Comparison of ENCODE assay signal across 23 cellular contexts in the genomic region with DNA sequence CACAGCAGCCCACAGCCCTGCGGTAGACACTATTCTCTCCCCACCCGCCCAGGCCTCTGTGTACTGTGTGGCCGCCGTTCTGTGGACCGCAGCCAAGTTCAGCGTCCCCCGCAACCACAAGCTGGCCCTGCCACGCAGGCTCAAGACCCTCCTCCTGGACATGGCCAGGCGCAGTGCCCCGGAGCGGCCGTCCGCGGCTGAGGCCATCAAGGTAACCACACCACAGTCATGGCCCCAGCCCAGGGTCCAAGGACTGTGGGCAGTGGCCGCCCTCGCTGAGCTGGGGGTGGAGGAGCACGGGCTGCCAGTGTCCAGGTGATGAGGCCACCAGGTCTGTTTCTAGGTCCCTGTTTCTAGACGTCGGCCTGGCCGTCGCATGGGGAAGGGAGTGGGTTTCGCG. TPM values are rescaled to one million over a fixed set of nuclear protein-coding genes. Genes with fewer than 3 reads are reported as not detected.
DNase-seq lines count a peak whose midpoint lies in the region; ATAC-seq, FAIRE-seq and TF ChIP-seq lines count a peak whose summit lies in the region.
"Had no signal": no experiment of that assay in that cellular context is flagged by ENCODE, and none has a peak within 500 bp of the region (broad histone marks: within the 10 kb centered on the region; RNA-seq: fewer than 3 reads in every experiment).

No MANE protein-coding gene starts in this region.

- no peaks in the 10 kb centered on the region for H4K20me1 ChIP-seq in H1 (replicated peaks in 1 of 2; ENCODE audit: control insufficient read depth in 1 of 2, insufficient read depth in 2 of 2, low read length in 2 of 2)

- no peak overlapping the region for H3K27ac Mint-ChIP-seq in natural killer cell treated with Interleukin-12 subunit alpha and Interleukin-12 subunit beta and Interleukin-15 and Interleukin-18, amount 100 ng/mL, for 72 hours
- H3K27ac Mint-ChIP-seq in natural killer cell, result no peak overlapping the region
- H3K27ac Mint-ChIP-seq: CD4-positive, alpha-beta memory T cell had no signal

- DNase-seq in natural killer cell treated with Interleukin-12 subunit alpha and Interleukin-12 subunit beta and Interleukin-15 and Interleukin-18, amount 100 ng/mL, for 72 hours (ENCODE audit: low spot score), result no peak
- DNase-seq in natural killer cell (no peak), H1 (ENCODE audit: low read depth in 1 of 2, low spot score in 2 of 2) (no peak), neuronal stem cell (ENCODE audit: low spot score) (no peak)
- DNase-seq: C1 segment of cervical spinal cord; Calu3; CD4-positive, alpha-beta memory T cell; COR-L47; DMS53; DMS79 treated with DMSO at 0.1 percent for 48 hours; GF-D8; GOT3; H7; HCEC 1CT had no signal

- H3K56ac ChIP-seq in H1 (replicated peaks; ENCODE audit: insufficient read length, low read depth, low read length), result no peak overlapping the region

- H3K4me1 ChIP-seq in H1 (replicated peaks in 1 of 4; ENCODE audit: control insufficient read depth in 3 of 4, insufficient read depth in 4 of 4, low read length in 3 of 4) (no peaks in the 10 kb centered on the region), neuronal stem cell (ENCODE audit: control insufficient read depth in 2 of 2, insufficient read depth in 1 of 2, low read depth in 1 of 2, low read length in 2 of 2) (peaks cover 0 to 2% of the 10 kb centered on the region in 2 donors)

- FAIRE-seq in H1 (lab: Jason Lieb, UNC), result no peak
- FAIRE-seq: GM12891, GM18507 had no signal

- no peak overlapping the region for H4K8ac ChIP-seq in H1 (ENCODE audit: extremely low read depth, insufficient read depth, low read length)
- H4K8ac ChIP-seq in neuronal stem cell (ENCODE audit: low read depth, low read length), result no peak overlapping the region

- peaks cover 7 to 12% of the 10 kb centered on the region in 2 donors for H3K27me3 Mint-ChIP-seq in natural killer cell treated with Interleukin-12 subunit alpha and Interleukin-12 subunit beta and Interleukin-15 and Interleukin-18, amount 100 ng/mL, for 72 hours
- H3K27me3 Mint-ChIP-seq in natural killer cell (ENCODE audit: low read depth in 2 of 2), result peaks cover 0 to 10% of the 10 kb centered on the region in 2 donors

- TF ChIP-seq POLR2A in H1 (IDR thresholded peaks at IDR 0.05; ENCODE audit: control extremely low read depth in 1 of 2, low read depth in 2 of 2, low read length in 2 of 2), result no peak

- no peaks in the 10 kb centered on the region for H3K23me2 ChIP-seq in H1 (ENCODE audit: low read depth, low read length)

- H3K4me3 ChIP-seq in H1 (ENCODE audit: extremely low read depth in 1 of 4, insufficient read depth in 2 of 4, low read depth in 3 of 4, low read length in 4 of 4) (no peak overlapping the region), neuronal stem cell (ENCODE audit: low read length in 2 of 2) (no peak overlapping the region)

- TF ChIP-seq CTCF in natural killer cell (IDR thresholded peaks at IDR 0.05), result no peak
- TF ChIP-seq CTCF in H1 (IDR thresholded peaks at IDR 0.05; ENCODE audit: control extremely low read depth in 1 of 3, insufficient read depth in 1 of 3, low read depth in 1 of 3, low read length in 3 of 3), result no peak

- H3K4ac ChIP-seq in H1 (replicated peaks; ENCODE audit: insufficient read length, low read depth, low read length) (no peak overlapping the region), neuronal stem cell (ENCODE audit: low read length) (peak overlapping the region; percentile 53)

- H3K36me3 ChIP-seq in H1 (ENCODE audit: control insufficient read depth in 2 of 4, insufficient read depth in 4 of 4, low read length in 3 of 4) (no peaks in the 10 kb centered on the region), neuronal stem cell (replicated peaks in 1 of 2; ENCODE audit: control insufficient read depth in 2 of 2, insufficient read depth in 2 of 2, low read length in 2 of 2) (no peaks in the 10 kb centered on the region)

- H3K27ac ChIP-seq in H1 (ENCODE audit: low read depth, low read length) (no peak overlapping the region), neuronal stem cell (replicated peaks; ENCODE audit: low read length) (no peak overlapping the region)

- H2BK20ac ChIP-seq in H1 (ENCODE audit: low read length), result no peak overlapping the region

- no peak overlapping the region for H2BK5ac ChIP-seq in H1 (ENCODE audit: low read depth, low read length)
- no peak overlapping the region for H2BK5ac ChIP-seq in neuronal stem cell (ENCODE audit: low read length)

- no peak overlapping the region for H2AK5ac ChIP-seq in H1 (ENCODE audit: low read depth, low read length)
- no peak overlapping the region for H2AK5ac ChIP-seq in neuronal stem cell (ENCODE audit: low read depth, low read length)

- no peak overlapping the region for H3K18ac ChIP-seq in H1 (ENCODE audit: extremely low read depth, low read length)
- H3K18ac ChIP-seq in neuronal stem cell (ENCODE audit: low read length), result no peak overlapping the region

- no peak overlapping the region for H2BK15ac ChIP-seq in H1 (ENCODE audit: low read length)
- peak overlapping the region; percentile 49 for H2BK15ac ChIP-seq in neuronal stem cell (ENCODE audit: low read length)

- intact Hi-C loops in natural killer cell (cut with micrococcal nuclease), result no loop called here

- 0 out of 2 replicates have a peak, but pooled peaks cover 2% of the 10 kb centered on the region for H3K79me1 ChIP-seq in H1 (ENCODE audit: low read depth, low read length)
- H3K79me1 ChIP-seq in neuronal stem cell (ENCODE audit: low read depth, low read length), result peaks cover 2% of the 10 kb centered on the region

- H3K4me2 ChIP-seq in H1 (ENCODE audit: insufficient read depth in 1 of 2, low read depth in 2 of 2, low read length in 2 of 2) (no peak overlapping the region), neuronal stem cell (ENCODE audit: insufficient read depth, low read length, poor library complexity, severe bottlenecking) (no peak overlapping the region)

- H3K9ac ChIP-seq in H1 (replicated peaks in 1 of 4; ENCODE audit: extremely low read depth in 1 of 4, low read depth in 3 of 4, low read length in 3 of 4) (no peak overlapping the region), neuronal stem cell (ENCODE audit: low read depth, low read length, poor library complexity) (no peak overlapping the region)

- H3K4me3 Mint-ChIP-seq in natural killer cell treated with Interleukin-12 subunit alpha and Interleukin-12 subunit beta and Interleukin-15 and Interleukin-18, amount 100 ng/mL, for 72 hours, result no peak overlapping the region
- H3K4me3 Mint-ChIP-seq in natural killer cell, result no peak overlapping the region
- H3K4me3 Mint-ChIP-seq: CD4-positive, alpha-beta memory T cell had no signal

- H3K79me2 ChIP-seq in H1 (ENCODE audit: control insufficient read depth in 1 of 2, insufficient read depth in 2 of 2, low read length in 2 of 2), result no peaks in the 10 kb centered on the region

- TF ChIP-seq RAD21 in H1 (IDR thresholded peaks at IDR 0.05 in 1 of 2, conservative IDR thresholded peaks at IDR 0.05 in 1 of 2; ENCODE audit: low read depth in 2 of 2, low read length in 2 of 2), result no peak

- peak; percentile 13 to 26 for ATAC-seq in natural killer cell treated with Interleukin-12 subunit alpha and Interleukin-12 subunit beta and Interleukin-15 and Interleukin-18, amount 100 ng/mL, for 72 hours
- no peak for ATAC-seq in natural killer cell
- no peak for ATAC-seq in GM18858 (IDR thresholded peaks at IDR 0.05; ENCODE audit: unreplicated experiment)
- ATAC-seq in HG02678 (IDR thresholded peaks at IDR 0.05; ENCODE audit: unreplicated experiment), result no peak

- no peak for TF ChIP-seq EP300 in H1 (IDR thresholded peaks at IDR 0.05; ENCODE audit: borderline replicate concordance in 1 of 2, low read depth in 2 of 2, low read length in 2 of 2)

- no peak overlapping the region for H2BK120ac ChIP-seq in H1 (replicated peaks; ENCODE audit: low read depth, low read length)
- no peak overlapping the region for H2BK120ac ChIP-seq in neuronal stem cell (ENCODE audit: low read depth, low read length)

- no peak overlapping the region for H4K5ac ChIP-seq in H1 (ENCODE audit: insufficient read length, low read depth, low read length)

- H3K4me1 Mint-ChIP-seq in natural killer cell treated with Interleukin-12 subunit alpha and Interleukin-12 subunit beta and Interleukin-15 and Interleukin-18, amount 100 ng/mL, for 72 hours (ENCODE audit: low read depth in 2 of 2), result no peaks in the 10 kb centered on the region
- H3K4me1 Mint-ChIP-seq in natural killer cell, result no peaks in the 10 kb centered on the region
- H3K4me1 Mint-ChIP-seq: CD4-positive, alpha-beta memory T cell had no signal

- H3K9me3 Mint-ChIP-seq in natural killer cell treated with Interleukin-12 subunit alpha and Interleukin-12 subunit beta and Interleukin-15 and Interleukin-18, amount 100 ng/mL, for 72 hours, result peaks cover 4% of the 10 kb centered on the region
- peaks cover 0 to 6% of the 10 kb centered on the region in 2 donors for H3K9me3 Mint-ChIP-seq in natural killer cell

- H3K9me3 ChIP-seq in H1 (ENCODE audit: insufficient read depth in 2 of 2, low read depth in 1 of 2, low read length in 1 of 2) (peaks cover 8 to 15% of the 10 kb centered on the region in 2 experiments), neuronal stem cell (replicated peaks in 1 of 2; ENCODE audit: control insufficient read depth in 2 of 2, insufficient read depth in 1 of 2, low read depth in 1 of 2, low read length in 2 of 2) (peaks cover 3% of the 10 kb centered on the region in 2 donors)

- H4K91ac ChIP-seq in H1 (replicated peaks; ENCODE audit: insufficient read length, low read length) (peak overlapping the region; percentile 34), neuronal stem cell (ENCODE audit: low read depth, low read length, poor library complexity) (no peak overlapping the region)

- H3K23ac ChIP-seq in H1 (ENCODE audit: insufficient read length) (no peak overlapping the region), neuronal stem cell (ENCODE audit: low read depth, low read length, poor library complexity) (peak overlapping the region; percentile 80)

- peaks cover 5% of the 10 kb centered on the region for H3K36me3 Mint-ChIP-seq in natural killer cell treated with Interleukin-12 subunit alpha and Interleukin-12 subunit beta and Interleukin-15 and Interleukin-18, amount 100 ng/mL, for 72 hours
- no peaks in the 10 kb centered on the region for H3K36me3 Mint-ChIP-seq in natural killer cell
- H3K36me3 Mint-ChIP-seq: CD4-positive, alpha-beta memory T cell had no signal

- CTCF ChIA-PET in H1 (lab: Charles Lee; ENCODE audit: partially characterized antibody), result interaction anchor here (2.5 to 4.5 kb wide), 3 partner anchors 8 to 53 kb away, joined by 9 to 40 read pairs (median 13); no protein-coding TSS in a partner anchor

- POLR2A ChIA-PET in H1 (lab: Charles Lee; ENCODE audit: partially characterized antibody), result interaction anchor here (1.1 to 2.6 kb wide), 2 partner anchors 17 to 19 kb away, joined by 3 to 7 read pairs; no protein-coding TSS in a partner anchor

- H3K14ac ChIP-seq in H1 (ENCODE audit: insufficient read length) (no peak overlapping the region), neuronal stem cell (ENCODE audit: low read length) (peak overlapping the region; percentile 56)

- H3K27me3 ChIP-seq in H1 (replicated peaks in 1 of 4; ENCODE audit: control insufficient read depth in 3 of 4, extremely low read depth in 1 of 4, insufficient read depth in 3 of 4, low read length in 3 of 4), result no peaks in the 10 kb centered on the region
- peaks cover 0 to 8% (median 0%) of the 10 kb centered on the region in 3 experiments for H3K27me3 ChIP-seq in neuronal stem cell (ENCODE audit: control insufficient read depth in 3 of 3, insufficient read depth in 3 of 3, low read depth in 1 of 3, low read length in 3 of 3)

- H2AFZ ChIP-seq in H1 (ENCODE audit: low read length) (no peak overlapping the region), neuronal stem cell (ENCODE audit: low read length) (no peak overlapping the region)

- H2BK12ac ChIP-seq in H1 (ENCODE audit: low read depth, low read length) (no peak overlapping the region), neuronal stem cell (ENCODE audit: low read length) (no peak overlapping the region)

- 96% methylated on average over 16 of the region's 23 CpGs; no CpG with 5 or more reads in 1 of the 2 experiments for WGBS in H1 (ENCODE audit: extremely low coverage in 1 of 2, insufficient coverage in 1 of 2, insufficient read length in 1 of 2, insufficient replicate concordance in 2 of 2, low coverage in 1 of 2, low lambda C conversion rate in 2 of 2, missing lambda C conversion rate in 1 of 2), 2 experiments
- no CpG with 5 or more reads among the region's 23 CpGs for WGBS in neuronal stem cell (ENCODE audit: extremely low coverage in 2 of 2, insufficient read length in 2 of 2, insufficient replicate concordance in 1 of 2), 2 donors

RNA-seq across cellular contexts. Expression of a gene that starts 34.4 kb away (rescaled TPM):
- not detected for total RNA-seq in natural killer cell treated with Interleukin-12 subunit alpha and Interleukin-12 subunit beta and Interleukin-15 and Interleukin-18, amount 100 ng/mL, for 72 hours
- under 1 TPM in 2 of 3 donors, not detected in 1; 0.31 to 0.33 TPM for total RNA-seq in natural killer cell
- 21.7 and 21.8 TPM in 2 replicates for total RNA-seq in H1 (2021; fragmentation: NEBNext Ultra II Directional; extraction: Animal tissue kit (Norgen Biotek cat#: 25700))
- polyA plus RNA-seq in H1 (2011; rRNA removed), result 0.47 and 0.97 TPM in 2 replicates
- polyA plus RNA-seq in H1 (2011; cell fraction: cytosol; rRNA removed), result 0.56 TPM
- 3.0 TPM for polyA plus RNA-seq in H1 (2011; cell fraction: nucleus; rRNA removed)
- polyA plus RNA-seq in H1 (2012, experiment 1 of 2), result 4.6 to 12.2 TPM (median 10.6 TPM) in 4 replicates
- polyA plus RNA-seq in H1 (2012, experiment 2 of 2), result 0.80 TPM
- polyA plus RNA-seq in H1 (2013, experiment 1 of 2), result 23.8 TPM
- 24.8 TPM for polyA plus RNA-seq in H1 (2013, experiment 2 of 2)
- polyA minus RNA-seq in H1 (2011; rRNA and poly(A)+ RNA removed), result not detected in 2 replicates
- polyA minus RNA-seq in H1 (2011; cell fraction: cytosol; rRNA and poly(A)+ RNA removed), result 6.3 TPM
- 4.3 TPM for polyA minus RNA-seq in H1 (2011; cell fraction: nucleus; rRNA and poly(A)+ RNA removed)
- 0.35 TPM for polyA plus RNA-seq in neuronal stem cell (2013, experiment 1 of 2)
- 0.33 TPM for polyA plus RNA-seq in neuronal stem cell (2013, experiment 2 of 2)
- total RNA-seq: A172; A673; Calu3; CD4-positive, alpha-beta memory T cell; Daoy; G401 had no signal
- polyA plus RNA-seq: BJ; CD4-positive, alpha-beta memory T cell had no signal

RNA-seq across cellular contexts. Expression of a gene that starts 35.6 kb away (rescaled TPM):
- under 1 TPM; 0.05 to 0.36 TPM for total RNA-seq in natural killer cell treated with Interleukin-12 subunit alpha and Interleukin-12 subunit beta and Interleukin-15 and Interleukin-18, amount 100 ng/mL, for 72 hours
- 1 to 10 TPM in 2 of 3 donors, not detected in 1; 2.1 to 5.9 TPM for total RNA-seq in natural killer cell
- total RNA-seq in H1 (2021; fragmentation: NEBNext Ultra II Directional; extraction: Animal tissue kit (Norgen Biotek cat#: 25700)), result 16.7 and 19.3 TPM in 2 replicates
- 7.5 and 10.4 TPM in 2 replicates for polyA plus RNA-seq in H1 (2011; rRNA removed)
- polyA plus RNA-seq in H1 (2011; cell fraction: cytosol; rRNA removed), result 8.2 TPM
- polyA plus RNA-seq in H1 (2011; cell fraction: nucleus; rRNA removed), result 24.2 TPM
- 10.6 to 18.0 TPM (median 14.3 TPM) in 4 replicates for polyA plus RNA-seq in H1 (2012, experiment 1 of 2)
- 7.0 TPM for polyA plus RNA-seq in H1 (2012, experiment 2 of 2)
- polyA plus RNA-seq in H1 (2013, experiment 1 of 2), result 6.2 TPM
- 5.8 TPM for polyA plus RNA-seq in H1 (2013, experiment 2 of 2)
- 14.2 and 17.3 TPM in 2 replicates for polyA minus RNA-seq in H1 (2011; rRNA and poly(A)+ RNA removed)
- 9.8 TPM for polyA minus RNA-seq in H1 (2011; cell fraction: cytosol; rRNA and poly(A)+ RNA removed)
- polyA minus RNA-seq in H1 (2011; cell fraction: nucleus; rRNA and poly(A)+ RNA removed), result 27.6 TPM
- 6.4 TPM for polyA plus RNA-seq in neuronal stem cell (2013, experiment 1 of 2)
- 6.1 TPM for polyA plus RNA-seq in neuronal stem cell (2013, experiment 2 of 2)
- total RNA-seq: A673, Daoy had no signal

RNA-seq across cellular contexts. Expression of a gene that starts 42.0 kb away (rescaled TPM):
- total RNA-seq in natural killer cell treated with Interleukin-12 subunit alpha and Interleukin-12 subunit beta and Interleukin-15 and Interleukin-18, amount 100 ng/mL, for 72 hours, result not detected
- total RNA-seq in natural killer cell, result 1 to 10 TPM in 1 of 3 donors, under 1 TPM in 2; 0.48 to 4.1 (median 0.75) TPM
- 4.7 and 5.6 TPM in 2 replicates for total RNA-seq in H1 (2021; fragmentation: NEBNext Ultra II Directional; extraction: Animal tissue kit (Norgen Biotek cat#: 25700))
- polyA plus RNA-seq in H1 (2011; rRNA removed), result 5.6 and 7.8 TPM in 2 replicates
- 4.6 TPM for polyA plus RNA-seq in H1 (2011; cell fraction: cytosol; rRNA removed)
- polyA plus RNA-seq in H1 (2011; cell fraction: nucleus; rRNA removed), result 17.4 TPM
- 3.4 to 5.9 TPM (median 5.1 TPM) in 4 replicates for polyA plus RNA-seq in H1 (2012, experiment 1 of 2)
- 3.8 TPM for polyA plus RNA-seq in H1 (2012, experiment 2 of 2)
- 3.8 TPM for polyA plus RNA-seq in H1 (2013, experiment 1 of 2)
- 3.5 TPM for polyA plus RNA-seq in H1 (2013, experiment 2 of 2)
- polyA minus RNA-seq in H1 (2011; rRNA and poly(A)+ RNA removed), result 1.6 and 1.7 TPM in 2 replicates
- 5.8 TPM for polyA minus RNA-seq in H1 (2011; cell fraction: cytosol; rRNA and poly(A)+ RNA removed)
- polyA minus RNA-seq in H1 (2011; cell fraction: nucleus; rRNA and poly(A)+ RNA removed), result 6.0 TPM
- 0.42 TPM for polyA plus RNA-seq in neuronal stem cell (2013, experiment 1 of 2)
- polyA plus RNA-seq in neuronal stem cell (2013, experiment 2 of 2), result 0.35 TPM
- total RNA-seq: A172; A673; Calu3; CD4-positive, alpha-beta memory T cell; Daoy; G401 had no signal
- polyA plus RNA-seq: BJ; CD4-positive, alpha-beta memory T cell had no signal

Comparison
In these comparisons a context has a peak if more than half of its experiments do, and no peak if none do; other contexts are left out.
1. ATAC-seq: peak in natural killer cell treated with Interleukin-12 subunit alpha and Interleukin-12 subunit beta and Interleukin-15 and Interleukin-18, amount 100 ng/mL, for 72 hours (2 of 2); none in natural killer cell (0 of 3), GM18858 (single experiment) and HG02678 (single experiment).
2. RNA of a gene that starts 34.4 kb away (total RNA-seq): 21.7 to 21.8 TPM in H1; 0.31 to 0.33 TPM in natural killer cell and not detected in natural killer cell treated with Interleukin-12 subunit alpha and Interleukin-12 subunit beta and Interleukin-15 and Interleukin-18, amount 100 ng/mL, for 72 hours; every median in the first group is over 10 times any median in the second.